In genomic region chrX:9500584-9500983, GRCh38 we compare ENCODE assay signal across 10 cellular contexts.
"Had no signal": no experiment of that assay in that cellular context is flagged by ENCODE, and none has a peak within 500 bp of the region (broad histone marks: within the 10 kb centered on the region; RNA-seq: fewer than 3 reads in every experiment).

No MANE protein-coding gene starts in this region.

- H3K4me3 Mint-ChIP-seq: HFFc6 had no signal

- ATAC-seq: HCT116 had no signal

- H3K4me3 ChIP-seq: GM23248, HAP-1 had no signal

- FAIRE-seq: HepG2 had no signal

- DNase-seq: GM23248, GOT3, H7, HFFc6, KBM-7 had no signal

- H3K9me3 ChIP-seq: HAP-1 had no signal

- H3K27ac ChIP-seq: GM23248, HL-60 had no signal

- H3K9me3 Mint-ChIP-seq: HFFc6 had no signal

- H3K9ac ChIP-seq: GM23248 had no signal

- H2AFZ ChIP-seq: GM23248 had no signal

- H3K27ac Mint-ChIP-seq: HFFc6, IgD-negative memory B cell had no signal

- H3K4me1 ChIP-seq: HAP-1 had no signal
